Comparison of ENCODE assay signal across 9 cellular contexts in the genomic region with DNA sequence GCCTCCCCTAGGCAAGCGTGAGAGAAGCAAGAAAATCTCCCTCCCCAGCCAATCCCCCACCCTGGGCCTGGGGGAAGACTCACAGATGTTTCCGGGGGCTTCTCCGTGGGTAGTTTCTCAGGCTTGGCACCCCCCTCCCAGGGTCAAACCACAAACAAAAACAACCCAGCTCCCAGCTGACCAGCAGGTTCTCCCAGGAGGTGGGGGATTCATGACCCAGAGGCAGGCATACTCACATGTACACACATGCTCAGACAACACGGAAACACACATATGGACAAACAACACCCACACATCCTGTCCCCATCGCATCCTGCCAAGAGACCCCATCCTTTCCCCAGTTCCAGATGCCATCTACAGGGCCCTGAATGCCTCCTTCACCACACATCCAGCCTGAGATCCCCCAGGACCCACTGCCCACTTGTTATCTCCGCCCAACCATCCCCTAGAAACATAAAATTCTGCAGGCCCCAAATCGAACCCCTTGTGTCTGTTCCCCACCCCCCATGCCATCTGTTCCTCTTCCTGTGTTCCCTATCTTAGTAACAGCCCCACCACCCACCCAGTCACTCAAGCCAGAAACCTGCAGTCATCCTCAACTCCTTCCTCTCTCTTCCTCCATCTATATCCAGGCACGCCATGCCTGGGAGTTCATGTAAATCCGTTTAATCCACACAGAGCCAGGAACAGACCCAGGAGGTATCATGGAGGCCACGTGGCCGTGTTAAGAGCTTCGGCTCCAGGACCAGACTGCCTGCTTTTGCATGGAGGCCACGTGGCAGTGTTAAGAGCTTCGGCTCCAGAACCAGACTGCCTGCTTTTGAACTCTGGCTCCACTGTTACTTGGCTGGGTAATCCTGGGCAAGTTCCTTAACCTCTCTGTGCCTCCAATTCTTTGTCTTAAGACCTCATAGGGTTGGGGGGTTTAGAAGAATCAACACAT. TPM values are rescaled to one million over a fixed set of nuclear protein-coding genes. Genes with fewer than 3 reads are reported as not detected.
DNase-seq lines count a peak whose midpoint lies in the region; ATAC-seq and TF ChIP-seq lines count a peak whose summit lies in the region.
"Had no signal": no experiment of that assay in that cellular context is flagged by ENCODE, and none has a peak within 500 bp of the region (broad histone marks: within the 10 kb centered on the region; RNA-seq: fewer than 3 reads in every experiment).

No MANE protein-coding gene starts in this region.

- H4K20me1 ChIP-seq in HCT116 (ENCODE audit: insufficient read depth), result peaks cover 39% of the 10 kb centered on the region; the same call in 1 of the 2 replicates

- H3K27ac Mint-ChIP-seq in central memory CD8-positive, alpha-beta T cell (ENCODE audit: low read depth), result peak overlapping the region; percentile 94

- CTCF ChIA-PET in HCT116 (lab: Charles Lee), result no interaction called here

- peak; percentile 28 for DNase-seq in activated CD4-positive, CD25-positive, alpha-beta regulatory T cell treated with anti-CD3 and anti-CD28 coated beads, Interleukin-2, amount 50 U/mL, for 72 hours
- no peak for DNase-seq in activated CD4-positive, CD25-positive, alpha-beta regulatory T cell (lab: John Stamatoyannopoulos, UW)
- no peak for DNase-seq in HCT116 (ENCODE audit: low read depth, low spot score)
- DNase-seq in OCI-M2 (lab: John Stamatoyannopoulos, UW; ENCODE audit: unreplicated experiment), result peak; percentile 56
- DNase-seq in central memory CD8-positive, alpha-beta T cell (ENCODE audit: low spot score in 2 of 2), result no peak
- peak; percentile 47 for DNase-seq in myocyte (ENCODE audit: low read depth)
- no peak for DNase-seq in AG08396 (ENCODE audit: low spot score)

- H3K4me1 ChIP-seq in HCT116 (ENCODE audit: control insufficient read depth in 1 of 2, insufficient read depth in 2 of 2, low read length in 2 of 2), result peaks cover 60 to 66% of the 10 kb centered on the region in 2 experiments

- H3K4me1 Mint-ChIP-seq in central memory CD8-positive, alpha-beta T cell, result peaks cover 80% of the 10 kb centered on the region

- 0 out of 2 replicates have a peak overlapping the region, but pooled peaks have one; percentile 34 for H3K27ac ChIP-seq in HCT116 (ENCODE audit: low read depth, low read length)

- no TSS peak for BruUV-seq in HCT116 (replicated peaks; lab: Mats Ljungman, UMichigan)

- H2AFZ ChIP-seq in HCT116 (ENCODE audit: low read depth, low read length, poor library complexity, severe bottlenecking), result no peak overlapping the region

- H3K9me3 ChIP-seq in HCT116 (ENCODE audit: control insufficient read depth in 1 of 2, insufficient read depth in 1 of 2, low read depth in 1 of 2, low read length in 2 of 2), result no peaks in the 10 kb centered on the region

- no peaks in the 10 kb centered on the region for H3K9me3 Mint-ChIP-seq in central memory CD8-positive, alpha-beta T cell

- no peaks in the 10 kb centered on the region for H3K9me2 ChIP-seq in HCT116 (ENCODE audit: insufficient read depth)

- H3K36me3 Mint-ChIP-seq in central memory CD8-positive, alpha-beta T cell (ENCODE audit: insufficient read depth), result peaks cover 63% of the 10 kb centered on the region

- peak overlapping the region; percentile 86 for H3K4me3 Mint-ChIP-seq in central memory CD8-positive, alpha-beta T cell

- peaks cover 17 to 31% of the 10 kb centered on the region in 2 experiments for H3K36me3 ChIP-seq in HCT116 (ENCODE audit: control insufficient read depth in 1 of 2, insufficient read depth in 2 of 2, low read length in 2 of 2)

- H3K9ac ChIP-seq in HCT116 (ENCODE audit: low read length), result no peak overlapping the region

- intact Hi-C loops in HCT116 (cut with micrococcal nuclease), result no loop called here

- H3K27me3 ChIP-seq in HCT116 (ENCODE audit: insufficient read depth, low read length), result no peaks in the 10 kb centered on the region

- H3K79me2 ChIP-seq in HCT116 (ENCODE audit: insufficient read depth, low read length), result peaks cover 69% of the 10 kb centered on the region

- H3K4me3 ChIP-seq in HCT116 (replicated peaks in 1 of 2; ENCODE audit: low read depth in 1 of 2, low read length in 2 of 2), result no peak overlapping the region

- peak overlapping the region; percentile 71 for H3K4me2 ChIP-seq in HCT116 (ENCODE audit: low read length)

- H3K27me3 Mint-ChIP-seq in central memory CD8-positive, alpha-beta T cell, result no peaks in the 10 kb centered on the region

- RAD21 ChIA-PET in HCT116 (lab: Charles Lee; ENCODE audit: low non-redundant PET in 1 of 2, low total read pairs in 2 of 2, uncharacterized antibody in 2 of 2, unreplicated experiment in 2 of 2), result no interaction called here

- no peak for TF ChIP-seq CTCF in HCT116 (IDR thresholded peaks at IDR 0.05 in 2 of 3, conservative IDR thresholded peaks at IDR 0.05 in 1 of 3; ENCODE audit: borderline replicate concordance in 1 of 3, insufficient read depth in 1 of 3, low read depth in 2 of 3, low read length in 2 of 3)

- POLR2A ChIA-PET in HCT116 (lab: Charles Lee), result interaction anchor here (1.2 kb wide), 1 partner anchor 29 kb away, joined by 3 read pairs; no protein-coding TSS in a partner anchor

- ATAC-seq in HCT116 (no peak), HG03025 (IDR thresholded peaks at IDR 0.05; ENCODE audit: low FRiP score, unreplicated experiment) (no peak)
- peak; percentile 10 for ATAC-seq in central memory CD8-positive, alpha-beta T cell (replicated peaks; ENCODE audit: extremely low read depth, poor library complexity, severe bottlenecking)

- TF ChIP-seq RAD21 in HCT116 (IDR thresholded peaks at IDR 0.05; ENCODE audit: low read depth), result no peak

- no peak for TF ChIP-seq POLR2A in HCT116 (IDR thresholded peaks at IDR 0.05; ENCODE audit: borderline replicate concordance, extremely low read depth, insufficient read depth, insufficient read length)

TF ChIP-seq in HCT116, 20 proteins besides CTCF, POLR2A, EP300 and RAD21:
- TF ChIP-seq, protein P1, sequence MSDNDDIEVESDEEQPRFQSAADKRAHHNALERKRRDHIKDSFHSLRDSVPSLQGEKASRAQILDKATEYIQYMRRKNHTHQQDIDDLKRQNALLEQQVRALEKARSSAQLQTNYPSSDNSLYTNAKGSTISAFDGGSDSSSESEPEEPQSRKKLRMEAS (IDR thresholded peaks at IDR 0.05), result no peak
- TF ChIP-seq EZH2 (IDR thresholded peaks at IDR 0.05) (no peak), CBX3 (IDR thresholded peaks at IDR 0.05; ENCODE audit: low read depth) (no peak), FOSL1 (IDR thresholded peaks at IDR 0.05; ENCODE audit: low read depth) (no peak), POLR2AphosphoS5 (IDR thresholded peaks at IDR 0.05; ENCODE audit: low read depth, low read length) (no peak), YY1 (IDR thresholded peaks at IDR 0.05; ENCODE audit: extremely low read depth, insufficient replicate concordance, low read depth, low read length) (no peak), ELF1 (IDR thresholded peaks at IDR 0.05; ENCODE audit: borderline replicate concordance, low read depth) (no peak), TCF7L2 (IDR thresholded peaks at IDR 0.05; ENCODE audit: borderline replicate concordance, extremely low read depth, insufficient read depth, insufficient read length) (no peak), SRF (IDR thresholded peaks at IDR 0.05; ENCODE audit: low read depth) (no peak)
- TF ChIP-seq, protein P2, sequence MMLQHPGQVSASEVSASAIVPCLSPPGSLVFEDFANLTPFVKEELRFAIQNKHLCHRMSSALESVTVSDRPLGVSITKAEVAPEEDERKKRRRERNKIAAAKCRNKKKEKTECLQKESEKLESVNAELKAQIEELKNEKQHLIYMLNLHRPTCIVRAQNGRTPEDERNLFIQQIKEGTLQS (IDR thresholded peaks at IDR 0.05), result no peak

RNA-seq across cellular contexts. Expression of a gene that starts 5.0 kb away (rescaled TPM):
- 15.0 TPM for total RNA-seq in HCT116 (2021; ENCODE audit: unreplicated experiment)
- polyA plus RNA-seq in HCT116 (2012), result 22.5 and 60.5 TPM in 2 replicates
- 10.6 and 13.7 TPM in 2 replicates for total RNA-seq in myocyte
- polyA plus RNA-seq in myocyte (2012), result 19.7 TPM

RNA-seq across cellular contexts. Expression of a gene that starts 40.9 kb away (rescaled TPM):
- total RNA-seq in HCT116 (2021; ENCODE audit: unreplicated experiment) (5.6 TPM), myocyte (1.7 and 2.7 TPM in 2 replicates)
- 2.1 TPM in 2 replicates for polyA plus RNA-seq in HCT116 (2012)
- polyA plus RNA-seq in myocyte (2012), result 5.0 TPM

RNA-seq across cellular contexts. Expression of a gene that starts 41.0 kb away (rescaled TPM):
- total RNA-seq in HCT116 (2021; ENCODE audit: unreplicated experiment) (38.8 TPM), myocyte (50.7 and 56.9 TPM in 2 replicates)
- 29.6 and 34.1 TPM in 2 replicates for polyA plus RNA-seq in HCT116 (2012)
- 56.3 TPM for polyA plus RNA-seq in myocyte (2012)

RNA-seq across cellular contexts. Expression of a gene that starts 44.0 kb away (rescaled TPM):
- total RNA-seq in HCT116 (2021; ENCODE audit: unreplicated experiment) (not detected), myocyte (104 and 142 TPM in 2 replicates)
- 0.01 TPM in 1 of 2 replicates, not detected in the other for polyA plus RNA-seq in HCT116 (2012)
- polyA plus RNA-seq in myocyte (2012), result 21.6 TPM
- total RNA-seq: dermis microvascular lymphatic vessel endothelial cell had no signal

Comparison
In these comparisons a context has a peak if more than half of its experiments do, and no peak if none do; other contexts are left out.
1. DNase-seq: peak in activated CD4-positive, CD25-positive, alpha-beta regulatory T cell treated with anti-CD3 and anti-CD28 coated beads, Interleukin-2, amount 50 U/mL, for 72 hours (single experiment), OCI-M2 (single experiment) and myocyte (single experiment); none in activated CD4-positive, CD25-positive, alpha-beta regulatory T cell (0 of 4), HCT116 (single experiment), central memory CD8-positive, alpha-beta T cell (0 of 2) and AG08396 (single experiment).